In genomic region chr9:908806-909205, GRCh38 we compare ENCODE assay signal across 20 cellular contexts.
"Had no signal": no experiment of that assay in that cellular context is flagged by ENCODE, and none has a peak within 500 bp of the region (broad histone marks: within the 10 kb centered on the region; RNA-seq: fewer than 3 reads in every experiment).

No MANE protein-coding gene starts in this region.

- H3K4me1 ChIP-seq: esophagus squamous epithelium, heart right ventricle, spleen had no signal

- H3K9me3 ChIP-seq: esophagus squamous epithelium, heart right ventricle, spleen, thyroid gland had no signal

- H3K27me3 ChIP-seq: thyroid gland had no signal

- H3K36me3 ChIP-seq: esophagus squamous epithelium, heart right ventricle, spleen, thyroid gland had no signal

- H3K27ac ChIP-seq: esophagus squamous epithelium, heart right ventricle, spleen, thyroid gland had no signal

- DNase-seq: activated B cell treated with CpG ODN at 0.5 μM for 24 hours; activated CD4-positive, alpha-beta memory T cell treated with anti-CD3 and anti-CD28 coated beads, Interleukin-2, amount 10 ng/mL, durations not matched to agents 7 days and 5 days; activated CD4-positive, alpha-beta T cell treated with anti-CD3 and anti-CD28 coated beads for 4 hours; activated CD8-positive, alpha-beta memory T cell treated with anti-CD3 and anti-CD28 coated beads, Interleukin-2, amount 10 ng/mL, durations not matched to agents 7 days and 5 days; activated naive CD4-positive, alpha-beta T cell treated with Interleukin-2 at 50 U/mL for 16 hours; activated naive CD8-positive, alpha-beta T cell treated with anti-CD3 and anti-CD28 coated beads, Interleukin-2, amount 10 ng/mL, durations not matched to agents 7 days and 5 days; amygdala; dermis blood vessel endothelial cell; effector memory CD4-positive, alpha-beta T cell; esophagus squamous epithelium; heart right ventricle; mesenchymal stem cell; naive thymus-derived CD8-positive, alpha-beta T cell; posterior cingulate gyrus; retina; spleen; stimulated activated CD8-positive, alpha-beta memory T cell treated with anti-CD3 and anti-CD28 coated beads, Interleukin-4, amount 100 ng/mL, for 48 hours; stimulated activated naive CD4-positive, alpha-beta T cell; thyroid gland had no signal

- H3K4me3 ChIP-seq: esophagus squamous epithelium, heart right ventricle, spleen, thyroid gland had no signal

- ATAC-seq: activated CD8-positive, alpha-beta memory T cell treated with anti-CD3 and anti-CD28 coated beads, Interleukin-2, amount 10 ng/mL, durations not matched to agents 7 days and 5 days; activated T-helper 17 cell treated with anti-CD3 and anti-CD28 coated beads, Interleukin-2, amount 50 U/mL, for 72 hours; heart right ventricle; naive thymus-derived CD8-positive, alpha-beta T cell had no signal
